ENCODE assay signal across 17 cellular contexts in the genomic region with DNA sequence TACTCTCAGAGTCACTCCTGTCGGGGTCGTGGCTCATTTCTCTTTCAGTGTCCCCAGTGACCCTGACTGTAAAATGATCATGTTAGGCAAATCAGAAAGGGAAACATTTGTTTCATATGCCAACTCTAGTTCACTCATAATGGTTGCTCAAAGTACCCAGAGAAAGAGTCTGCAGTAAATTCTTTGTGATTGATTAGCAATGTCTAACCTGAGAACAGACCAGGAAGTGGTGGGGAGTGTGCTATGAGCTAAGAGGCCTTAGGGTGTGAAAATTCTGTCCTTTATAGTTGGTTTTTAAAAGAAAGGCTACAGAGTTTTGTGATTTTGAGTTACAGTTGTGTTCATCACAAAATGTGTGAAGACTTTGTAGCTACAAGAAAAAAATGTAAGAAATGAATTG.
DNase-seq lines count a peak whose midpoint lies in the region; ATAC-seq and TF ChIP-seq lines count a peak whose summit lies in the region.
"Had no signal": no experiment of that assay in that cellular context is flagged by ENCODE, and none has a peak within 500 bp of the region (broad histone marks: within the 10 kb centered on the region; RNA-seq: fewer than 3 reads in every experiment).

No MANE protein-coding gene starts in this region.

- H3K27ac Mint-ChIP-seq in activated CD4-positive, alpha-beta T cell treated with anti-CD3 and anti-CD28 coated beads for 36 hours, result no peak overlapping the region
- peak overlapping the region in 4 of 6 donors; percentile 15 to 68 (median 39) for H3K27ac Mint-ChIP-seq in immature natural killer cell
- H3K27ac Mint-ChIP-seq: CD14-positive monocyte had no signal

- no peak overlapping the region for H3K4me3 Mint-ChIP-seq in activated CD4-positive, alpha-beta T cell treated with anti-CD3 and anti-CD28 coated beads for 36 hours
- H3K4me3 Mint-ChIP-seq in immature natural killer cell, result no peak overlapping the region
- H3K4me3 Mint-ChIP-seq: CD14-positive monocyte; CD8-positive, alpha-beta memory T cell had no signal

- H3K4me3 ChIP-seq in RWPE2 (ENCODE audit: severe bottlenecking), result no peak overlapping the region
- H3K4me3 ChIP-seq: GM23248 had no signal

- POLR2A ChIA-PET in activated CD4-positive, alpha-beta T cell treated with anti-CD3 and anti-CD28 coated beads for 36 hours (lab: Charles Lee), result interaction anchor here (0.8 kb wide), 1 partner anchor 969 kb away, joined by 3 read pairs; no protein-coding TSS in a partner anchor

- H3K36me3 ChIP-seq in RWPE2 (ENCODE audit: low read depth), result no peaks in the 10 kb centered on the region

- peak; percentile 70 for ATAC-seq in activated CD4-positive, alpha-beta T cell treated with anti-CD3 and anti-CD28 coated beads for 36 hours
- ATAC-seq in GM18909 (IDR thresholded peaks at IDR 0.05; ENCODE audit: poor library complexity, unreplicated experiment), result peak; percentile 32
- ATAC-seq in RWPE2 (ENCODE audit: low read depth), result no peak
- no peak for ATAC-seq in GM18520 (IDR thresholded peaks at IDR 0.05; ENCODE audit: unreplicated experiment)
- no peak for ATAC-seq in GM19455 (IDR thresholded peaks at IDR 0.05; ENCODE audit: unreplicated experiment)
- no peak for ATAC-seq in HG02973 (IDR thresholded peaks at IDR 0.05; ENCODE audit: unreplicated experiment)

- DNase-seq in activated CD4-positive, alpha-beta T cell treated with anti-CD3 and anti-CD28 coated beads for 36 hours, result no peak
- no peak for DNase-seq in activated CD4-positive, alpha-beta T cell treated with anti-CD3 and anti-CD28 coated beads, Interleukin-2, amount 50 U/mL, for 48 hours
- DNase-seq in RWPE2 (ENCODE audit: low spot score) (no peak), immature natural killer cell (peak in 1 of 3 donors; percentile 18)
- DNase-seq: Caco-2, DND-41, GDM1, GM23248, H7 had no signal

- no peaks in the 10 kb centered on the region for H3K9me3 ChIP-seq in RWPE2 (ENCODE audit: severe bottlenecking)
- H3K9me3 ChIP-seq: Caco-2 had no signal

- no peaks in the 10 kb centered on the region for H3K36me3 Mint-ChIP-seq in activated CD4-positive, alpha-beta T cell treated with anti-CD3 and anti-CD28 coated beads for 36 hours (ENCODE audit: low read depth)
- H3K36me3 Mint-ChIP-seq in immature natural killer cell, result no peaks in the 10 kb centered on the region
- H3K36me3 Mint-ChIP-seq: CD14-positive monocyte had no signal

- CTCF ChIA-PET in activated CD4-positive, alpha-beta T cell treated with anti-CD3 and anti-CD28 coated beads for 36 hours (lab: Charles Lee), result interaction anchor here (0.5 to 1.0 kb wide), 2 partner anchors 10 to 15 kb away, joined by 3 read pairs; no protein-coding TSS in a partner anchor

- TF ChIP-seq CTCF in RWPE2 (IDR thresholded peaks at IDR 0.05; ENCODE audit: poor library complexity, severe bottlenecking), result no peak

- H3K4me1 ChIP-seq in RWPE2 (ENCODE audit: insufficient read depth, poor library complexity, severe bottlenecking), result peaks cover 20% of the 10 kb centered on the region

- intact Hi-C loops in activated CD4-positive, alpha-beta T cell treated with anti-CD3 and anti-CD28 coated beads for 36 hours (cut with DNase I, micrococcal nuclease), result loop anchor here (5.0 kb wide), 1 partner anchor 69 kb away; no protein-coding TSS in a partner anchor

- H3K27ac ChIP-seq in RWPE2 (ENCODE audit: poor library complexity, severe bottlenecking), result peak overlapping the region; percentile 94
- H3K27ac ChIP-seq: 22Rv1, GM23248, HL-60 had no signal

- no peaks in the 10 kb centered on the region for H3K27me3 ChIP-seq in RWPE2 (ENCODE audit: insufficient read depth, poor library complexity, severe bottlenecking)

- H3K9me3 Mint-ChIP-seq in activated CD4-positive, alpha-beta T cell treated with anti-CD3 and anti-CD28 coated beads for 36 hours (ENCODE audit: low read depth), result no peaks in the 10 kb centered on the region
- H3K9me3 Mint-ChIP-seq in immature natural killer cell, result peaks cover 0 to 5% (median 0%) of the 10 kb centered on the region in 6 donors
- H3K9me3 Mint-ChIP-seq: CD8-positive, alpha-beta memory T cell had no signal

- H3K4me1 Mint-ChIP-seq in activated CD4-positive, alpha-beta T cell treated with anti-CD3 and anti-CD28 coated beads for 36 hours, result no peaks in the 10 kb centered on the region
- peaks cover 7 to 17% of the 10 kb centered on the region in 2 donors for H3K4me1 Mint-ChIP-seq in immature natural killer cell

- H3K27me3 Mint-ChIP-seq in activated CD4-positive, alpha-beta T cell treated with anti-CD3 and anti-CD28 coated beads for 36 hours, result peaks cover 2% of the 10 kb centered on the region
- peaks cover 0 to 2% (median 0%) of the 10 kb centered on the region in 3 donors for H3K27me3 Mint-ChIP-seq in immature natural killer cell (ENCODE audit: low read depth in 3 of 3)

Comparison
In these comparisons a context has a peak if more than half of its experiments do, and no peak if none do; other contexts are left out.
1. ATAC-seq: peak in activated CD4-positive, alpha-beta T cell treated with anti-CD3 and anti-CD28 coated beads for 36 hours (single experiment) and GM18909 (single experiment); none in RWPE2 (single experiment), GM18520 (single experiment), GM19455 (single experiment) and HG02973 (single experiment).